ENCODE assay signal across 1 cellular context in the genomic region with DNA sequence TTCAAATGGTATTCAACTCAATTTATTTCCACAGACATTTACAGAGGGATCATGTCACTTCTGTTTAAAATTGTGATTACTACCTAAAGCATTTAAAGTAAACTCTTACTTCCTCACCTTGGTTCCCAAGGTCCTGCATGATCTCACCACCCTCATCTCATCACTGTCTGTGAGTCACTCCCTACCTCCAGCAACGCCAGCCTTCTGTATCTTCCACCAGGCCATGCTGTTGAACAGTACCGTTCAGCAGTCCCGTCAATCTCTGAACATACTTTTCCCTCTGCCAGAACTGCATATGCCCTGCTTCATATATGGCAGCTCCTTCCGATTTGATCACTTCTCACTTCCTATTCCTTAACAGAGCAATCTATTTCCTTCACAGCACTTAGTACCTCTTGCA.
TF ChIP-seq lines count a peak whose summit lies in the region.

No MANE protein-coding gene starts in this region.

TF ChIP-seq in IMR-90, 13 proteins besides CTCF, POLR2A, EP300 and RAD21 (continued from another document):
- TF ChIP-seq MAZ (IDR thresholded peaks at IDR 0.05; ENCODE audit: borderline replicate concordance, low read depth, low read length) (no peak), NFE2L2 (IDR thresholded peaks at IDR 0.05; ENCODE audit: low read depth, low read length) (no peak), CEBPB (IDR thresholded peaks at IDR 0.05; ENCODE audit: low read depth, low read length) (no peak)
